15 cellular contexts compared by ENCODE assay signal in genomic region chr10:89463846-89464537, GRCh38. TPM values are rescaled to one million over a fixed set of nuclear protein-coding genes. Genes with fewer than 3 reads are reported as not detected.
A peak's percentile ranks its signal among the peaks of the same experiment; 100 is the strongest.
DNase-seq lines count a peak whose midpoint lies in the region; ATAC-seq and TF ChIP-seq lines count a peak whose summit lies in the region.
"Had no signal": no experiment of that assay in that cellular context is flagged by ENCODE, and none has a peak within 500 bp of the region (broad histone marks: within the 10 kb centered on the region; RNA-seq: fewer than 3 reads in every experiment).

No MANE protein-coding gene starts in this region.

- DNase-seq in heart left ventricle (no peak), Right ventricle myocardium inferior (ENCODE audit: missing footprints) (no peak), left ventricle myocardium superior (no peak), mesothelial cell of epicardium (ENCODE audit: low spot score in 2 of 2, unreplicated experiment in 2 of 2) (no peak), COLO668 (lab: John Stamatoyannopoulos, UW; ENCODE audit: unreplicated experiment) (no peak), MG63 (no peak)
- DNase-seq in activated CD4-positive, alpha-beta T cell treated with anti-CD3 and anti-CD28 coated beads for 36 hours = no peak
- DNase-seq: ACHN; BE2C; C1 segment of cervical spinal cord; Caco-2; CD4-positive, CD25-positive, alpha-beta regulatory T cell; CD8-positive, alpha-beta memory T cell had no signal

- intact Hi-C loops in heart left ventricle (cut with DNase I) = no loop called here
- intact Hi-C loops in Right ventricle myocardium inferior (cut with DNase I) = no loop called here
- intact Hi-C loops in left ventricle myocardium superior (cut with micrococcal nuclease) = no loop called here
- intact Hi-C loops in activated CD4-positive, alpha-beta T cell treated with anti-CD3 and anti-CD28 coated beads for 36 hours (cut with DNase I, micrococcal nuclease) = no loop called here

- H3K27me3 ChIP-seq in heart left ventricle (no peaks in the 10 kb centered on the region), MG63 (no peaks in the 10 kb centered on the region)
- H3K27me3 ChIP-seq: BE2C had no signal

- H3K4me1 Mint-ChIP-seq in mesothelial cell of epicardium = peaks cover 24% of the 10 kb centered on the region
- no peaks in the 10 kb centered on the region for H3K4me1 Mint-ChIP-seq in activated CD4-positive, alpha-beta T cell treated with anti-CD3 and anti-CD28 coated beads for 36 hours
- H3K4me1 Mint-ChIP-seq: CD4-positive, CD25-positive, alpha-beta regulatory T cell; CD8-positive, alpha-beta memory T cell had no signal

- POLR2A ChIA-PET in activated CD4-positive, alpha-beta T cell treated with anti-CD3 and anti-CD28 coated beads for 36 hours (lab: Charles Lee) = no interaction called here

- H3K36me3 ChIP-seq in heart left ventricle (no peaks in the 10 kb centered on the region), MG63 (no peaks in the 10 kb centered on the region)
- H3K36me3 ChIP-seq: BE2C, HAP-1 had no signal

- H3K4me3 ChIP-seq in heart left ventricle (no peak overlapping the region), MG63 (no peak overlapping the region)
- H3K4me3 ChIP-seq: HAP-1 had no signal

- no peaks in the 10 kb centered on the region for H3K27me3 Mint-ChIP-seq in mesothelial cell of epicardium (ENCODE audit: low read depth)
- peaks cover 2% of the 10 kb centered on the region for H3K27me3 Mint-ChIP-seq in activated CD4-positive, alpha-beta T cell treated with anti-CD3 and anti-CD28 coated beads for 36 hours

- H3K9me3 ChIP-seq in heart left ventricle = no peaks in the 10 kb centered on the region
- no peaks in the 10 kb centered on the region for H3K9me3 ChIP-seq in MG63
- H3K9me3 ChIP-seq: BE2C, Caco-2, HAP-1 had no signal

- H3K4me1 ChIP-seq in heart left ventricle = peaks cover 0 to 15% (median 0%) of the 10 kb centered on the region in 12 donors
- H3K4me1 ChIP-seq: BE2C, HAP-1 had no signal

- CTCF ChIA-PET in activated CD4-positive, alpha-beta T cell treated with anti-CD3 and anti-CD28 coated beads for 36 hours (lab: Charles Lee) = no interaction called here

- peak overlapping the region; percentile 10 for H3K27ac Mint-ChIP-seq in mesothelial cell of epicardium
- no peak overlapping the region for H3K27ac Mint-ChIP-seq in activated CD4-positive, alpha-beta T cell treated with anti-CD3 and anti-CD28 coated beads for 36 hours
- H3K27ac Mint-ChIP-seq: CD4-positive, CD25-positive, alpha-beta regulatory T cell; CD8-positive, alpha-beta memory T cell had no signal

- H3K9me3 Mint-ChIP-seq in mesothelial cell of epicardium = no peaks in the 10 kb centered on the region
- H3K9me3 Mint-ChIP-seq in activated CD4-positive, alpha-beta T cell treated with anti-CD3 and anti-CD28 coated beads for 36 hours (ENCODE audit: low read depth) = no peaks in the 10 kb centered on the region
- H3K9me3 Mint-ChIP-seq: CD8-positive, alpha-beta memory T cell had no signal

- H3K36me3 Mint-ChIP-seq in mesothelial cell of epicardium = no peaks in the 10 kb centered on the region
- H3K36me3 Mint-ChIP-seq in activated CD4-positive, alpha-beta T cell treated with anti-CD3 and anti-CD28 coated beads for 36 hours (ENCODE audit: low read depth) = no peaks in the 10 kb centered on the region
- H3K36me3 Mint-ChIP-seq: CD4-positive, CD25-positive, alpha-beta regulatory T cell; CD8-positive, alpha-beta memory T cell had no signal

- H3K4me3 Mint-ChIP-seq in mesothelial cell of epicardium = no peak overlapping the region
- no peak overlapping the region for H3K4me3 Mint-ChIP-seq in activated CD4-positive, alpha-beta T cell treated with anti-CD3 and anti-CD28 coated beads for 36 hours
- H3K4me3 Mint-ChIP-seq: CD4-positive, CD25-positive, alpha-beta regulatory T cell had no signal

- ATAC-seq in heart left ventricle (peak in 3 of 4 donors; percentile 27 to 49 (median 45)), Right ventricle myocardium inferior (no peak), left ventricle myocardium superior (peak; percentile 58)
- no peak for ATAC-seq in activated CD4-positive, alpha-beta T cell treated with anti-CD3 and anti-CD28 coated beads for 36 hours
- ATAC-seq: HepG2 had no signal

- no peak for TF ChIP-seq POLR2A in heart left ventricle (IDR thresholded peaks at IDR 0.05)

- 68 to 72% (median 70%) methylated on average over 6 of the region's 6 CpGs for WGBS in heart left ventricle, 4 donors

- TF ChIP-seq CTCF in heart left ventricle (IDR thresholded peaks at IDR 0.05) (no peak), mesothelial cell of epicardium (IDR thresholded peaks at IDR 0.05; ENCODE audit: unreplicated experiment) (no peak)

- H3K27ac ChIP-seq in heart left ventricle = no peak overlapping the region

RNA-seq across cellular contexts. Expression of gene IFIT5, which starts 49.6 kb away (rescaled TPM):
- 10 to 100 TPM in 6 of 9 donors, 1 to 10 TPM in 3; 5.4 to 21.0 (median 10.4) TPM for total RNA-seq in heart left ventricle
- 1 to 10 TPM; 5.4 to 9.3 TPM for polyA plus RNA-seq in heart left ventricle
- total RNA-seq in Right ventricle myocardium inferior = 8.2 TPM
- 8.1 TPM for total RNA-seq in left ventricle myocardium superior
- 19.1 to 20.5 TPM (median 20.1 TPM) in 3 replicates for total RNA-seq in mesothelial cell of epicardium
- 10 to 100 TPM; 14.4 to 14.9 TPM for total RNA-seq in activated CD4-positive, alpha-beta T cell treated with anti-CD3 and anti-CD28 coated beads for 36 hours
- total RNA-seq in MG63 (2014; rRNA removed; shearing (Covaris generic); ENCODE audit: low replicate concordance) = 15.2 and 18.9 TPM in 2 replicates

Comparison
In these comparisons a context has a peak if more than half of its experiments do, and no peak if none do; other contexts are left out.
1. ATAC-seq: peak in heart left ventricle (3 of 4) and left ventricle myocardium superior (single experiment); none in Right ventricle myocardium inferior (single experiment) and activated CD4-positive, alpha-beta T cell treated with anti-CD3 and anti-CD28 coated beads for 36 hours (single experiment).